Comparison of ENCODE assay signal across 10 cellular contexts in the genomic region with DNA sequence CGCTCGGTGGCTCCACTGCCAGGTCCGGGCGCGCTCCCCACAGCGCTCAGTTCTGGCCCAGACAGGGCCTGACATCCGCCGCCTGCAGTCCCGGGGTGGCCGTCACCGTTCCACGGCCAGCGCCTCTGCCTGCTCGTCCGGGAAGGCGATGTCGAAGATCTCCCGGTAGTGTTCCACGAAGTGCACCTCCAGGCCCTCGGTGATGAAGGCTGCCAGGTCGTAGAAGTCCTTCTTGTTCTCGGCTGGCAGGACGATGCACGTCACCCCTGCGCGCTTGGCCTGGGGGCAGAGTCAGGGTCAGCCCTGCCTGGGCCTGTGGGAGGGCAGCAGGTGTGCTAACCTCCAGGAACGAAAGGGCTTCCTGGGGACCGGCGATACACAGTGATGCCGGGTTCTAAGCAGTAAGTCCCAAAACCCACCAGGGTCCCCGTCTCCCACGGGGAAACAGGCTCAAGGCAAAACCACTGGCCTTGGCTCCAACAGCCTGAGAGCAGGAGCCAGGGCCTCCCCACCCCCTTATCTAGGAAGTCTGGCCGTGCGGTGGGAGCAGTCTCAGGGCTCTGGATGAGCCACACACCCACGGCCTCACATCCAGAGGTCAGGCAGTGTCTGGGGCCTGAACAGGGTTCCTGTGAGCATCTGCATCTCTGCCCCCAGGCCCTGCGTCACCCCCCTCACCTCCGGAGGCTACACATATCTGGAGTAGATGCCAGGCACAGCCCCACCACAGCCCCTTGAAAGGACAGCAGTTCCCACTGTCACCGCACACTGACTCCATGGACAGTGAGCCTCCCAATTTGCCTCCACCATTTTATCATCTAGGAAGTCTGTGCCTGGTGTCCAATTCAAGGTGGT. TPM values are rescaled to one million over a fixed set of nuclear protein-coding genes. Genes with fewer than 3 reads are reported as not detected.
DNase-seq lines count a peak whose midpoint lies in the region; TF ChIP-seq lines count a peak whose summit lies in the region.
"Had no signal": no experiment of that assay in that cellular context is flagged by ENCODE, and none has a peak within 500 bp of the region (broad histone marks: within the 10 kb centered on the region; RNA-seq: fewer than 3 reads in every experiment).

No MANE protein-coding gene starts in this region.

- CTCF ChIA-PET in Calu3 (lab: Charles Lee), result interaction anchor here (0.6 kb wide), 1 partner anchor 338 kb away, joined by 4 read pairs; no protein-coding TSS in a partner anchor

- no peaks in the 10 kb centered on the region for H3K4me1 ChIP-seq in parathyroid adenoma

- DNase-seq in Calu3 (no peak), NAMALWA (ENCODE audit: low spot score) (peak; percentile 39), chondrocyte (ENCODE audit: low spot score) (no peak), foreskin melanocyte (no peak), NOMO-1 treated with DMSO at 0.1 percent for 48 hours (lab: John Stamatoyannopoulos, UW; ENCODE audit: unreplicated experiment) (no peak), NCI-H2227 treated with DMSO at 0.1 percent for 48 hours (lab: John Stamatoyannopoulos, UW) (no peak), COLO668 (lab: John Stamatoyannopoulos, UW; ENCODE audit: unreplicated experiment) (no peak)

- H3K27ac Mint-ChIP-seq in Calu3 (ENCODE audit: unreplicated experiment) (peak overlapping the region; percentile 50), chondrocyte (ENCODE audit: unreplicated experiment) (peak overlapping the region; percentile 59)

- TF ChIP-seq CTCF in Calu3 (IDR thresholded peaks at IDR 0.05; ENCODE audit: unreplicated experiment), result no peak
- no peak for TF ChIP-seq CTCF in chondrocyte (IDR thresholded peaks at IDR 0.05)
- no peak for TF ChIP-seq CTCF in parathyroid adenoma (IDR thresholded peaks at IDR 0.05)

- peaks cover 79% of the 10 kb centered on the region for H3K36me3 Mint-ChIP-seq in Calu3 (ENCODE audit: insufficient read depth, unreplicated experiment)
- H3K36me3 Mint-ChIP-seq in chondrocyte (ENCODE audit: low read depth), result peaks cover 26% of the 10 kb centered on the region

- H3K9me3 Mint-ChIP-seq in Calu3 (ENCODE audit: low read depth, unreplicated experiment) (no peaks in the 10 kb centered on the region), chondrocyte (ENCODE audit: low read depth) (no peaks in the 10 kb centered on the region)

- H3K36me3 ChIP-seq in parathyroid adenoma (ENCODE audit: control insufficient read depth, insufficient read depth, low read length), result no peaks in the 10 kb centered on the region

- no peak overlapping the region for H3K9ac ChIP-seq in parathyroid adenoma

- intact Hi-C loops in Calu3 (cut with micrococcal nuclease; ENCODE audit: unreplicated experiment), result no loop called here

- H3K27me3 Mint-ChIP-seq in Calu3 (ENCODE audit: unreplicated experiment) (no peaks in the 10 kb centered on the region), chondrocyte (ENCODE audit: low read depth) (no peaks in the 10 kb centered on the region)

- no peaks in the 10 kb centered on the region for H3K9me3 ChIP-seq in parathyroid adenoma (ENCODE audit: control insufficient read depth, low read length)

- peak overlapping the region; percentile 99 for H3K4me3 Mint-ChIP-seq in Calu3 (ENCODE audit: low read depth, unreplicated experiment)
- peak overlapping the region; percentile 96 for H3K4me3 Mint-ChIP-seq in chondrocyte (ENCODE audit: unreplicated experiment)

- peaks cover 27% of the 10 kb centered on the region for H3K79me2 ChIP-seq in parathyroid adenoma

- H2AFZ ChIP-seq in parathyroid adenoma, result no peak overlapping the region

- BruUV-seq in Calu3 (replicated peaks; lab: Mats Ljungman, UMichigan), result no TSS peak

- peak overlapping the region; percentile 8 for H3K27ac ChIP-seq in parathyroid adenoma

- no peaks in the 10 kb centered on the region for H3K27me3 ChIP-seq in parathyroid adenoma (ENCODE audit: control insufficient read depth, insufficient read depth, low read length)

- H3K4me2 ChIP-seq in parathyroid adenoma (ENCODE audit: low read length), result peak overlapping the region; percentile 93

- H3K4me3 ChIP-seq in parathyroid adenoma (ENCODE audit: low read depth, low read length), result no peak overlapping the region

- no peaks in the 10 kb centered on the region for H3K4me1 Mint-ChIP-seq in Calu3 (ENCODE audit: low read depth, unreplicated experiment)
- H3K4me1 Mint-ChIP-seq in chondrocyte (ENCODE audit: low read depth), result peaks cover 29% of the 10 kb centered on the region

RNA-seq across cellular contexts. Expression of a gene that starts 2.1 kb away (rescaled TPM):
- total RNA-seq in Calu3 (2022) (497 and 516 TPM in 2 replicates), chondrocyte (537 to 578 TPM (median 548 TPM) in 3 replicates)

RNA-seq across cellular contexts. Expression of a gene that starts 11.3 kb away (rescaled TPM):
- total RNA-seq in Calu3 (2022), result 2.3 and 3.0 TPM in 2 replicates
- 7.2 to 9.9 TPM (median 9.9 TPM) in 3 replicates for total RNA-seq in chondrocyte

RNA-seq across cellular contexts. Expression of a gene that starts 11.8 kb away (rescaled TPM):
- 37.1 and 37.9 TPM in 2 replicates for total RNA-seq in Calu3 (2022)
- 61.0 to 66.6 TPM (median 65.3 TPM) in 3 replicates for total RNA-seq in chondrocyte

RNA-seq across cellular contexts. Expression of a gene that starts 27.8 kb away (rescaled TPM):
- total RNA-seq in Calu3 (2022) (92.8 and 101 TPM in 2 replicates), chondrocyte (59.1 to 116 TPM (median 116 TPM) in 3 replicates)

RNA-seq across cellular contexts. Expression of a gene that starts 28.3 kb away (rescaled TPM):
- total RNA-seq in Calu3 (2022) (not detected in 2 replicates), chondrocyte (not detected in 3 replicates)
- total RNA-seq: LHCN-M2, liver had no signal
